In the genomic region with DNA sequence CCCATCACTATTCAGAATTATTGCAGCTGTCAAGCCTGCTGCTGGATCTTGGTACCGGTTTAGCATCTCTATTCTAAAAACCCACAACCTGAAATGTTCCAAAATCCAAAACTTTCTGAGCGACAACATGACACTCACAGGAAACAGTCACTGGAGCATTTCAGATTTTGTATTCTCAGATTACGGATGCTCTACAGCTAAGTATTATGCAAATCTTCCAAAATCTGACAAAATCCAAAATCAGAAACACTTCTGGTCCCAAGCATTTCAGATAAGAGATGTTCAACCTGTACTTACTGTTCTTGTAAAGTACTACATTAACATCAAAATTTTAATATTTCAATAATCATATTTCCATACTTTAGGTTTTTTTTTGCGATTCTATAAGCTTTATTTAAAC, we compare ENCODE assay signal across 1 cellular context.
TF ChIP-seq lines count a peak whose summit lies in the region.

No MANE protein-coding gene starts in this region.

TF ChIP-seq in A549, 52 proteins besides CTCF, POLR2A, EP300 and RAD21 (continued from another document):
- TF ChIP-seq, protein P1, sequence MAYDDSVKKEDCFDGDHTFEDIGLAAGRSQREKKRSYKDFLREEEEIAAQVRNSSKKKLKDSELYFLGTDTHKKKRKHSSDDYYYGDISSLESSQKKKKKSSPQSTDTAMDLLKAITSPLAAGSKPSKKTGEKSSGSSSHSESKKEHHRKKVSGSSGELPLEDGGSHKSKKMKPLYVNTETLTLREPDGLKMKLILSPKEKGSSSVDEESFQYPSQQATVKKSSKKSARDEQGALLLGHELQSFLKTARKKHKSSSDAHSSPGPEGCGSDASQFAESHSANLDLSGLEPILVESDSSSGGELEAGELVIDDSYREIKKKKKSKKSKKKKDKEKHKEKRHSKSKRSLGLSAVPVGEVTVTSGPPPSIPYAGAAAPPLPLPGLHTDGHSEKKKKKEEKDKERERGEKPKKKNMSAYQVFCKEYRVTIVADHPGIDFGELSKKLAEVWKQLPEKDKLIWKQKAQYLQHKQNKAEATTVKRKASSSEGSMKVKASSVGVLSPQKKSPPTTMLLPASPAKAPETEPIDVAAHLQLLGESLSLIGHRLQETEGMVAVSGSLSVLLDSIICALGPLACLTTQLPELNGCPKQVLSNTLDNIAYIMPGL (CRISPR knock-in tag; IDR thresholded peaks at IDR 0.05; ENCODE audit: borderline replicate concordance), result no peak
- TF ChIP-seq HOXB13 (CRISPR knock-in tag; IDR thresholded peaks at IDR 0.05; ENCODE audit: low read depth) (no peak), EHF (CRISPR knock-in tag; IDR thresholded peaks at IDR 0.05) (no peak), SREBF2 (IDR thresholded peaks at IDR 0.05) (no peak), EHMT2 (IDR thresholded peaks at IDR 0.05; ENCODE audit: low read depth) (no peak)
- TF ChIP-seq, protein P2, sequence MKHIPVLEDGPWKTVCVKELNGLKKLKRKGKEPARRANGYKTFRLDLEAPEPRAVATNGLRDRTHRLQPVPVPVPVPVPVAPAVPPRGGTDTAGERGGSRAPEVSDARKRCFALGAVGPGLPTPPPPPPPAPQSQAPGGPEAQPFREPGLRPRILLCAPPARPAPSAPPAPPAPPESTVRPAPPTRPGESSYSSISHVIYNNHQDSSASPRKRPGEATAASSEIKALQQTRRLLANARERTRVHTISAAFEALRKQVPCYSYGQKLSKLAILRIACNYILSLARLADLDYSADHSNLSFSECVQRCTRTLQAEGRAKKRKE (CRISPR knock-in tag; IDR thresholded peaks at IDR 0.05; ENCODE audit: low read depth), result no peak
